In genomic region chr3:98593046-98593936, GRCh38 we compare ENCODE assay signal across 8 cellular contexts. TPM values are rescaled to one million over a fixed set of nuclear protein-coding genes. Genes with fewer than 3 reads are reported as not detected.
DNase-seq lines count a peak whose midpoint lies in the region; ATAC-seq and TF ChIP-seq lines count a peak whose summit lies in the region.

Gene CPOX (minus strand): TSS chr3:98593611. CDS start chr3:98593504, 107 bp downstream.

- peaks cover 0 to 12% of the 10 kb centered on the region in 2 donors for H3K4me1 ChIP-seq in ascending aorta
- H3K4me1 ChIP-seq in right cardiac atrium (ENCODE audit: control insufficient read depth, insufficient read depth, low read length): no peaks in the 10 kb centered on the region
- H3K4me1 ChIP-seq in rectal smooth muscle tissue (ENCODE audit: control insufficient read depth, insufficient read depth, low read length): peaks cover 8% of the 10 kb centered on the region
- H3K4me1 ChIP-seq in vagina: peaks cover 25% of the 10 kb centered on the region

- intact Hi-C loops in T-helper 2 cell treated with Interferon-gamma antibody and Interleukin-4, amounts not matched to agents 100 ng/mL and 5 ng/mL, for 36 hours (cut with micrococcal nuclease): loop anchor here (1.0 to 5.0 kb wide), 10 partner anchors 20 to 1224 kb away; partner anchors contain the start of genes ARL6, CLDND1, CMSS1 and CRYBG3
- intact Hi-C loops in ascending aorta (cut with DNase I): loop anchor here (1.0 to 10.0 kb wide), 3 partner anchors 70 to 1162 kb away; partner anchors contain the start of gene DCBLD2
- intact Hi-C loops in right cardiac atrium (cut with DNase I): loop anchor here in 2 of 4 donors (10.0 kb wide), 2 partner anchors 142 to 402 kb away; no protein-coding TSS in a partner anchor
- intact Hi-C loops in vagina (cut with DNase I): loop anchor here (5.0 kb wide), 1 partner anchor 66 kb away; no protein-coding TSS in a partner anchor

- peak; percentile 90 for ATAC-seq in GM18499 (IDR thresholded peaks at IDR 0.05; ENCODE audit: insufficient read depth, unreplicated experiment)
- peak; percentile 92 for ATAC-seq in HG02870 (IDR thresholded peaks at IDR 0.05; ENCODE audit: unreplicated experiment)
- peak; percentile 99 for ATAC-seq in right cardiac atrium

- no peak within 1 kb of the TSS for H3K9ac ChIP-seq in rectal smooth muscle tissue (ENCODE audit: low read length)

- TF ChIP-seq CTCF in ascending aorta (IDR thresholded peaks at IDR 0.05) (no peak), vagina (IDR thresholded peaks at IDR 0.05) (no peak)

- H3K36me3 ChIP-seq in ascending aorta (peaks cover 5 to 14% of the 10 kb centered on the region in 2 donors), rectal smooth muscle tissue (ENCODE audit: control insufficient read depth, insufficient read depth, low read length) (peaks cover 3% of the 10 kb centered on the region), vagina (peaks cover 0 to 17% of the 10 kb centered on the region in 2 donors)

- DNase-seq in NCI-H1694 (lab: John Stamatoyannopoulos, UW): peak; percentile 65
- peak; percentile 31 to 92 for DNase-seq in ascending aorta (ENCODE audit: low spot score in 2 of 2)
- DNase-seq in right cardiac atrium: peak; percentile 93 to 96 (median 96)
- no peak for DNase-seq in vagina (ENCODE audit: extremely low spot score in 2 of 2)

- peak in 1 of 2 donors; percentile 17 for TF ChIP-seq POLR2A in vagina (IDR thresholded peaks at IDR 0.05)

- H3K4me3 ChIP-seq in ascending aorta (peak within 1 kb of the TSS; percentile 77 to 94), right cardiac atrium (ENCODE audit: low read length) (peak within 1 kb of the TSS; percentile 79), rectal smooth muscle tissue (ENCODE audit: low read length) (peak within 1 kb of the TSS; percentile 75), vagina (peak within 1 kb of the TSS; percentile 71 to 83)

- WGBS in right cardiac atrium: under 1% methylated on average over 84 of the region's 84 CpGs

- H3K27me3 ChIP-seq in ascending aorta: no peaks in the 10 kb centered on the region
- no peaks in the 10 kb centered on the region for H3K27me3 ChIP-seq in right cardiac atrium (ENCODE audit: control insufficient read depth, insufficient read depth)
- no peaks in the 10 kb centered on the region for H3K27me3 ChIP-seq in rectal smooth muscle tissue (ENCODE audit: control insufficient read depth, insufficient read depth, low read length)
- H3K27me3 ChIP-seq in vagina: no peaks in the 10 kb centered on the region

- H3K27ac ChIP-seq in ascending aorta (peak within 1 kb of the TSS; percentile 83 to 91), right cardiac atrium (ENCODE audit: low read length) (peak within 1 kb of the TSS; percentile 87), rectal smooth muscle tissue (ENCODE audit: low read depth, low read length) (peak within 1 kb of the TSS; percentile 68), vagina (peak within 1 kb of the TSS; percentile 88)

- no peaks in the 10 kb centered on the region for H3K9me3 ChIP-seq in ascending aorta
- H3K9me3 ChIP-seq in right cardiac atrium (ENCODE audit: control insufficient read depth, low read length): no peaks in the 10 kb centered on the region
- H3K9me3 ChIP-seq in vagina: no peaks in the 10 kb centered on the region

RNA-seq across cellular contexts. Expression of gene CPOX, which starts in this region (rescaled TPM):
- total RNA-seq in T-helper 2 cell treated with Interferon-gamma antibody and Interleukin-4, amounts not matched to agents 100 ng/mL and 5 ng/mL, for 36 hours: 69.9 and 71.2 TPM in 2 replicates
- 34.8 TPM for total RNA-seq in ascending aorta
- 10 to 100 TPM in 3 of 4 donors, 1 to 10 TPM in 1; 7.8 to 13.4 (median 11.5) TPM for total RNA-seq in right cardiac atrium
- 10.3 TPM for polyA plus RNA-seq in right cardiac atrium
- total RNA-seq in vagina: 21.4 TPM

Comparison
In these comparisons a context has a peak if more than half of its experiments do, and no peak if none do; other contexts are left out.
1. DNase-seq: peak in NCI-H1694 (single experiment), ascending aorta (2 of 2) and right cardiac atrium (3 of 3); none in vagina (0 of 2).
2. Peak in every context shown above with its lines, with median percentiles within 50 percentile points of each other: ATAC-seq, H3K27ac ChIP-seq and H3K4me3 ChIP-seq.